ENCODE assay signal across 14 cellular contexts in the genomic region with DNA sequence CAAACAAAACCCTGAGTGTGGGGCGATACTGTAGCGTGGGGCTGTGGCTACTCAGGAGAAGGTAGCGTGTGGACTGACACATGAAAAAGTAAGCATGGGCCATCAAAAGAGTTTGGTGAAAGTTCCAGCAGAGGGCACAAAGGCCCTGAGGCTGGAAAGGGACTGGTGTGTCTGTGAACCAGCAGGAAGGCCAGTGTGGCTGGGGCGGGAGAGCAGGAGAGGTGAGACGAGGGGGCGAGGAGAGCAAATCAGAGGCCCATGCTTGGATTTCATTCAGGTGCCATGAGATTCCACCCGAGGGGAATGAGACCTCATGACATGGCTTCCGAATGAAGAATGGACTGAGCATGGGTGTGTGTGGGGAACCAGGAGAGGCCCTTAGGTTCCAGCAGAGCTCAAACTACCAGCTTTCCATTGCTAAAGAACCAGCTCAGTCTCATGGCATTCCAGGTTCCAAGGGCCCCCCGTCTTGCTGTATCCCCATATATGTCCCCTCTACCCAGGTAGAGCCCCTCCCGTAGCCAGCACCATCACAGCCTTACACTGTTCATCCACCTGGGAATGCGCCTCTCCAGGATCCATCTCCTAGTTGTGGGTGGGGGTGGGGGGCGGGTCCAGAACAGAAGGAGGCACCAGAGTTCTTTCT. TPM values are rescaled to one million over a fixed set of nuclear protein-coding genes. Genes with fewer than 3 reads are reported as not detected.
DNase-seq lines count a peak whose midpoint lies in the region; ATAC-seq and TF ChIP-seq lines count a peak whose summit lies in the region.
"Had no signal": no experiment of that assay in that cellular context is flagged by ENCODE, and none has a peak within 500 bp of the region (broad histone marks: within the 10 kb centered on the region; RNA-seq: fewer than 3 reads in every experiment).

No MANE protein-coding gene starts in this region.

- no peak overlapping the region for H2AK5ac ChIP-seq in neuronal stem cell (ENCODE audit: low read depth, low read length)

- H3K4me3 Mint-ChIP-seq in activated T-cell treated with anti-CD3 and anti-CD28 coated beads, Interleukin-2, amount 50 U/mL, for 4 hours = no peak overlapping the region

- no peak overlapping the region for H3K4me3 ChIP-seq in Karpas-422 (ENCODE audit: low read length)
- H3K4me3 ChIP-seq in astrocyte of the cerebellum (ENCODE audit: low read depth, low read length) = no peak overlapping the region
- H3K4me3 ChIP-seq in neuronal stem cell (ENCODE audit: low read length in 2 of 2) = no peak overlapping the region

- peaks cover 15% of the 10 kb centered on the region for H3K79me1 ChIP-seq in neuronal stem cell (ENCODE audit: low read depth, low read length)

- H3K27me3 Mint-ChIP-seq in activated T-cell treated with anti-CD3 and anti-CD28 coated beads, Interleukin-2, amount 50 U/mL, for 4 hours (ENCODE audit: low read depth) = no peaks in the 10 kb centered on the region

- H3K27me3 ChIP-seq in Karpas-422 (ENCODE audit: low read length) (no peaks in the 10 kb centered on the region), neuronal stem cell (ENCODE audit: control insufficient read depth in 3 of 3, insufficient read depth in 3 of 3, low read depth in 1 of 3, low read length in 3 of 3) (no peaks in the 10 kb centered on the region)

- H2BK5ac ChIP-seq in neuronal stem cell (ENCODE audit: low read length) = no peak overlapping the region

- no peak overlapping the region for H3K4ac ChIP-seq in neuronal stem cell (ENCODE audit: low read length)

- peak; percentile 45 for DNase-seq in activated T-cell treated with anti-CD3 and anti-CD28 coated beads, Interleukin-2, amount 50 U/mL, for 48 hours
- no peak for DNase-seq in activated T-cell treated with anti-CD3 and anti-CD28 coated beads, Interleukin-2, amount 50 U/mL, for 4 hours
- DNase-seq in Karpas-422 = peak; percentile 53
- DNase-seq in astrocyte of the cerebellum (ENCODE audit: low read depth) = no peak
- no peak for DNase-seq in neuronal stem cell (ENCODE audit: low spot score)
- DNase-seq in NK-92 treated with Interleukin-12 subunit alpha and Interleukin-12 subunit beta, amount 100 ng/mL, for 24 hours (lab: John Stamatoyannopoulos, UW) = no peak
- no peak for DNase-seq in NCI-H69 (lab: John Stamatoyannopoulos, UW)
- DNase-seq: left ventricle myocardium superior; NCI-H1105; NCI-H774; stimulated activated CD4-positive, alpha-beta T cell treated with anti-CD3 and anti-CD28 coated beads, Interleukin-4, amount 100 ng/mL, for 1 hour; T-helper 9 cell had no signal

- WGBS in neuronal stem cell (ENCODE audit: extremely low coverage in 2 of 2, insufficient read length in 2 of 2, insufficient replicate concordance in 1 of 2), 2 donors = no CpG with 5 or more reads among the region's 12 CpGs

- no peak for ATAC-seq in activated T-cell treated with anti-CD3 and anti-CD28 coated beads, Interleukin-2, amount 50 U/mL, for 4 hours
- ATAC-seq in GM19328 (IDR thresholded peaks at IDR 0.05; ENCODE audit: unreplicated experiment) = no peak

- H2BK120ac ChIP-seq in neuronal stem cell (ENCODE audit: low read depth, low read length) = no peak overlapping the region

- H3K27ac ChIP-seq in Karpas-422 (ENCODE audit: low read length) (no peak overlapping the region), neuronal stem cell (replicated peaks; ENCODE audit: low read length) (no peak overlapping the region)
- H3K27ac ChIP-seq: parathyroid adenoma had no signal

- no peak overlapping the region for H4K91ac ChIP-seq in neuronal stem cell (ENCODE audit: low read depth, low read length, poor library complexity)

- peaks cover 3% of the 10 kb centered on the region; the same call in 1 of the 2 replicates for H4K20me1 ChIP-seq in Karpas-422 (ENCODE audit: insufficient read depth, low read depth, low read length)

- no peak overlapping the region for H2BK15ac ChIP-seq in neuronal stem cell (ENCODE audit: low read length)

- in situ Hi-C loops in astrocyte of the cerebellum (cut with HindIII; ENCODE audit: low sequenced_read_pairs) = no loop called here

- H3K4me2 ChIP-seq in Karpas-422 (ENCODE audit: low read depth, low read length, poor library complexity, severe bottlenecking) (no peak overlapping the region), neuronal stem cell (ENCODE audit: insufficient read depth, low read length, poor library complexity, severe bottlenecking) (no peak overlapping the region)

- H3K9me3 ChIP-seq in Karpas-422 (ENCODE audit: low read length) (no peaks in the 10 kb centered on the region), neuronal stem cell (replicated peaks in 1 of 2; ENCODE audit: control insufficient read depth in 2 of 2, insufficient read depth in 1 of 2, low read depth in 1 of 2, low read length in 2 of 2) (no peaks in the 10 kb centered on the region)

- H2AFZ ChIP-seq in Karpas-422 (ENCODE audit: low read length) (no peak overlapping the region), neuronal stem cell (ENCODE audit: low read length) (no peak overlapping the region)
- H2AFZ ChIP-seq: parathyroid adenoma had no signal

- peaks cover 27% of the 10 kb centered on the region for H3K4me1 Mint-ChIP-seq in activated T-cell treated with anti-CD3 and anti-CD28 coated beads, Interleukin-2, amount 50 U/mL, for 4 hours (ENCODE audit: low read depth)

- H2BK12ac ChIP-seq in neuronal stem cell (ENCODE audit: low read length) = no peak overlapping the region

- no peaks in the 10 kb centered on the region for H3K9me3 Mint-ChIP-seq in activated T-cell treated with anti-CD3 and anti-CD28 coated beads, Interleukin-2, amount 50 U/mL, for 4 hours

- H3K9ac ChIP-seq in Karpas-422 (ENCODE audit: low read length) (no peak overlapping the region), neuronal stem cell (ENCODE audit: low read depth, low read length, poor library complexity) (peak overlapping the region; percentile 18)
- H3K9ac ChIP-seq: parathyroid adenoma had no signal

- H3K36me3 ChIP-seq in Karpas-422 (ENCODE audit: insufficient read depth, low read length) (peaks cover 23% of the 10 kb centered on the region), neuronal stem cell (replicated peaks in 1 of 2; ENCODE audit: control insufficient read depth in 2 of 2, insufficient read depth in 2 of 2, low read length in 2 of 2) (peaks cover 66 to 76% of the 10 kb centered on the region in 2 donors)

- H3K4me1 ChIP-seq in Karpas-422 (ENCODE audit: low read length) = peaks cover 11% of the 10 kb centered on the region
- H3K4me1 ChIP-seq in neuronal stem cell (ENCODE audit: control insufficient read depth in 2 of 2, insufficient read depth in 1 of 2, low read depth in 1 of 2, low read length in 2 of 2) = peaks cover 0 to 10% of the 10 kb centered on the region in 2 donors

- no peak overlapping the region for H3K23ac ChIP-seq in neuronal stem cell (ENCODE audit: low read depth, low read length, poor library complexity)

- H3K9me2 ChIP-seq in Karpas-422 (replicated peaks; ENCODE audit: insufficient read depth, low read length) = no peaks in the 10 kb centered on the region

- H3K18ac ChIP-seq in neuronal stem cell (ENCODE audit: low read length) = no peak overlapping the region

- H3K79me2 ChIP-seq in Karpas-422 (ENCODE audit: low read length) = peaks cover 8% of the 10 kb centered on the region

- TF ChIP-seq CTCF in astrocyte of the cerebellum (IDR thresholded peaks at IDR 0.05; ENCODE audit: low read depth, low read length, missing control alignments) = peak; percentile 11

- no peak overlapping the region for H4K8ac ChIP-seq in neuronal stem cell (ENCODE audit: low read depth, low read length)

- H3K14ac ChIP-seq in neuronal stem cell (ENCODE audit: low read length) = no peak overlapping the region

- H3K36me3 Mint-ChIP-seq in activated T-cell treated with anti-CD3 and anti-CD28 coated beads, Interleukin-2, amount 50 U/mL, for 4 hours (ENCODE audit: insufficient read depth) = peaks cover 39% of the 10 kb centered on the region

RNA-seq across cellular contexts. Expression of a gene that starts 31.1 kb away (rescaled TPM):
- 10 to 100 TPM; 24.7 to 34.0 (median 31.0) TPM for total RNA-seq in activated T-cell treated with anti-CD3 and anti-CD28 coated beads, Interleukin-2, amount 50 U/mL, for 4 hours
- total RNA-seq in Karpas-422 (2014; rRNA removed; shearing (Covaris generic); ENCODE audit: low replicate concordance) = 14.2 and 30.1 TPM in 2 replicates
- polyA plus RNA-seq in neuronal stem cell (2013, experiment 1 of 2) = 0.36 TPM
- 0.30 TPM for polyA plus RNA-seq in neuronal stem cell (2013, experiment 2 of 2)

RNA-seq across cellular contexts. Expression of a gene that starts 45.5 kb away (rescaled TPM):
- under 1 TPM; 0.84 to 0.96 (median 0.87) TPM for total RNA-seq in activated T-cell treated with anti-CD3 and anti-CD28 coated beads, Interleukin-2, amount 50 U/mL, for 4 hours
- 2.4 and 5.2 TPM in 2 replicates for total RNA-seq in Karpas-422 (2014; rRNA removed; shearing (Covaris generic); ENCODE audit: low replicate concordance)
- 2.7 TPM for polyA plus RNA-seq in neuronal stem cell (2013, experiment 1 of 2)
- polyA plus RNA-seq in neuronal stem cell (2013, experiment 2 of 2) = 2.6 TPM

Comparison
In these comparisons a context has a peak if more than half of its experiments do, and no peak if none do; other contexts are left out.
1. DNase-seq: peak in activated T-cell treated with anti-CD3 and anti-CD28 coated beads, Interleukin-2, amount 50 U/mL, for 48 hours (2 of 2) and Karpas-422 (single experiment); none in activated T-cell treated with anti-CD3 and anti-CD28 coated beads, Interleukin-2, amount 50 U/mL, for 4 hours (single experiment), astrocyte of the cerebellum (single experiment), neuronal stem cell (single experiment), NK-92 treated with Interleukin-12 subunit alpha and Interleukin-12 subunit beta, amount 100 ng/mL, for 24 hours (single experiment) and NCI-H69 (single experiment).